In the genomic region with DNA sequence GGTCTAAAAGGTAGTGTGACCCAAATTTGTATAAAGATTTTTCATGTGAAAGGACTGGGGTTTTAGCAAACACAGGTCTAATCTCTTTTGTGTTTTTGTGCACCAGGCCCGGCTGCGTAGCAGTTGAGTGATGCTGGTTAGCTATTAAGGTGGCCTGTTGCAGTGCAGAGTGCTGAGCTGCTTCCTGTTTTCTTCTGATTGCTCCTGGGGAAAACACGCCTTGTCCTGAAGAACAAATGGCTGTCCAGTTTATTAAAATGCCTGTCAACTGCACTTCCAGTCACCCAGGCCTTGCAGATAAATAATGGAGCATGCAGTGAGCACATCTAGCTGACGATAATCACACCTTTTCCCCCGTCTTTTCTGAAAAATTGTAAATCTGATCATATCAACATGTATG, we compare ENCODE assay signal across 8 cellular contexts. TPM values are rescaled to one million over a fixed set of nuclear protein-coding genes. Genes with fewer than 3 reads are reported as not detected.
DNase-seq lines count a peak whose midpoint lies in the region; ATAC-seq and TF ChIP-seq lines count a peak whose summit lies in the region.

No MANE protein-coding gene starts in this region.

- H3K9me3 ChIP-seq in body of pancreas, result no peaks in the 10 kb centered on the region
- peaks cover 3% of the 10 kb centered on the region for H3K9me3 ChIP-seq in iPS-18c (ENCODE audit: control insufficient read depth, insufficient read depth, low read length)
- no peaks in the 10 kb centered on the region for H3K9me3 ChIP-seq in skeletal muscle tissue (ENCODE audit: control insufficient read depth in 3 of 3, low read length in 3 of 3)

- H3K36me3 ChIP-seq in body of pancreas (replicated peaks in 1 of 2; ENCODE audit: insufficient read depth in 1 of 2, low read depth in 2 of 2), result no peaks in the 10 kb centered on the region
- H3K36me3 ChIP-seq in skeletal muscle tissue (ENCODE audit: control insufficient read depth in 3 of 3, insufficient read depth in 3 of 3, low read length in 3 of 3), result no peaks in the 10 kb centered on the region

- ATAC-seq in HG02885 (IDR thresholded peaks at IDR 0.05; ENCODE audit: poor library complexity, unreplicated experiment) (peak; percentile 66), body of pancreas (peak; percentile 81)

- peak; percentile 52 to 90 (median 89) for TF ChIP-seq POLR2A in body of pancreas (IDR thresholded peaks at IDR 0.05)

- peak overlapping the region in 1 of 2 donors; percentile 70 for H3K4me3 ChIP-seq in body of pancreas
- peak overlapping the region; percentile 82; the same call in 1 of the 2 replicates for H3K4me3 ChIP-seq in iPS-18c (ENCODE audit: insufficient read depth, low read depth, low read length)
- H3K4me3 ChIP-seq in skeletal muscle tissue (ENCODE audit: low read length in 3 of 3), result peak overlapping the region; percentile 90 to 99 (median 97)

- H3K9ac ChIP-seq in skeletal muscle tissue (ENCODE audit: low read depth in 1 of 3, low read length in 3 of 3), result peak overlapping the region; percentile 88 to 97 (median 95)

- H3K27me3 ChIP-seq in body of pancreas (no peaks in the 10 kb centered on the region), skeletal muscle tissue (ENCODE audit: control insufficient read depth in 3 of 3, insufficient read depth in 3 of 3, low read length in 3 of 3) (no peaks in the 10 kb centered on the region)

- WGBS in body of pancreas, 2 donors, result 0 to 1% methylated on average over 5 of the region's 5 CpGs

- intact Hi-C loops in body of pancreas (cut with DNase I), result no loop called here

- DNase-seq in NK-92 treated with Interleukin-12 subunit alpha and Interleukin-12 subunit beta, amount 100 ng/mL, for 24 hours (lab: John Stamatoyannopoulos, UW), result peak; percentile 63
- DNase-seq in NK-92 (lab: John Stamatoyannopoulos, UW; ENCODE audit: unreplicated experiment), result no peak
- peak; percentile 53 to 57 for DNase-seq in NCI-H1930 (lab: John Stamatoyannopoulos, UW)
- peak; percentile 66 for DNase-seq in T-helper 22 cell (ENCODE audit: low read depth)
- peak; percentile 83 to 94 (median 87) for DNase-seq in body of pancreas

- peaks cover 17% of the 10 kb centered on the region for H3K4me1 ChIP-seq in body of pancreas
- peaks cover 3 to 11% (median 8%) of the 10 kb centered on the region in 3 donors for H3K4me1 ChIP-seq in skeletal muscle tissue (ENCODE audit: control insufficient read depth in 3 of 3, insufficient read depth in 3 of 3, low read length in 3 of 3)

- H3K27ac ChIP-seq in body of pancreas (peak overlapping the region; percentile 95 to 99 (median 98)), skeletal muscle tissue (ENCODE audit: low read depth, low read length) (peak overlapping the region; percentile 90)

- TF ChIP-seq CTCF in body of pancreas (IDR thresholded peaks at IDR 0.05), result peak in 1 of 7 experiments; percentile 14

RNA-seq across cellular contexts. Expression of a gene that starts 1.8 kb away (rescaled TPM):
- 10 to 100 TPM; 22.7 to 23.9 TPM for total RNA-seq in body of pancreas
- 11.5 TPM for total RNA-seq in skeletal muscle tissue

RNA-seq across cellular contexts. Expression of a gene that starts 19.3 kb away (rescaled TPM):
- not detected for total RNA-seq in body of pancreas
- not detected for total RNA-seq in skeletal muscle tissue

RNA-seq across cellular contexts. Expression of a gene that starts 21.1 kb away (rescaled TPM):
- total RNA-seq in body of pancreas (10 to 100 TPM in 1 of 2 donors, 1 to 10 TPM in 1; 8.6 to 13.7 TPM), skeletal muscle tissue (99.2 TPM)

RNA-seq across cellular contexts. Expression of a gene that starts 43.5 kb away (rescaled TPM):
- total RNA-seq in body of pancreas, result not detected
- not detected for total RNA-seq in skeletal muscle tissue
